Comparison of ENCODE assay signal across 8 cellular contexts in the genomic region with DNA sequence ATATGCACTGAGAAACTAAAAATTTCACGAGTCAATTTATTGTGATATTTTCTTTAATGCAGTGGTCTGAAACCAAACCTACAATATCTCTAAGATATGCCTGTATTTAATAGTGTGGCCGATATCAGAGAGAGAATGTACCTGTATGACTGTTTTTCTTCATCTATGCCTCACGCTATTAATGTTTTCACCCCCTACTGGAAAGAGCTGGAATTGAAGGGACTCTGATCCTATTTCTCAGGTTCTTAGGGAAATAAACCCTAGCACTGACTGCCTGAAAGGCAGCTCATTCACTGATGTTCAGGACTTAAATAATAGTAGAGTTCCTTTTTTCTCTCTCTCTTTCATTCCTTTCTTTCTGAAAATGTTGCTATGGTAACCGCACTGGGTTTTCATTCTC.
DNase-seq lines count a peak whose midpoint lies in the region; ATAC-seq and TF ChIP-seq lines count a peak whose summit lies in the region.

No MANE protein-coding gene starts in this region.

- H3K27ac ChIP-seq in AG04450 (ENCODE audit: low read depth, low read length) = no peak overlapping the region

- peak; percentile 58 for ATAC-seq in GM19467 (IDR thresholded peaks at IDR 0.05; ENCODE audit: unreplicated experiment)
- no peak for ATAC-seq in HG03439 (IDR thresholded peaks at IDR 0.05; ENCODE audit: unreplicated experiment)
- no peak for ATAC-seq in HG03108 (IDR thresholded peaks at IDR 0.05; ENCODE audit: unreplicated experiment)

- no peak for DNase-seq in AG04450 (ENCODE audit: low read depth, low spot score)
- DNase-seq in LHCN-M2 (ENCODE audit: low read depth) = peak; percentile 5
- peak; percentile 48 for DNase-seq in epithelial cell of esophagus (ENCODE audit: low read depth)
- no peak for DNase-seq in stimulated activated CD4-positive, alpha-beta T cell treated with anti-CD3 and anti-CD28 coated beads, Interleukin-4, amount 100 ng/mL, for 1 hour
- no peak for DNase-seq in cerebellar nuclear complex (lab: John Stamatoyannopoulos, UW)

- POLR2A ChIA-PET in AG04450 (lab: Yijun Ruan, JAX) = no interaction called here

- TF ChIP-seq CTCF in AG04450 (IDR thresholded peaks at IDR 0.05; ENCODE audit: low read depth, low read length) = peak; percentile 28; the same call in 1 of the 2 replicates
- peak; percentile 45 for TF ChIP-seq CTCF in epithelial cell of esophagus (IDR thresholded peaks at IDR 0.05; ENCODE audit: insufficient read depth, low read depth, low read length, missing control alignments)

- CTCF ChIA-PET in AG04450 (lab: Charles Lee) = no interaction called here

- H3K4me3 ChIP-seq in AG04450 (ENCODE audit: low read depth, low read length) = no peak overlapping the region
- H3K4me3 ChIP-seq in epithelial cell of esophagus (ENCODE audit: low read length) = no peak overlapping the region

- no peaks in the 10 kb centered on the region for H3K9me3 ChIP-seq in AG04450 (ENCODE audit: control insufficient read depth, insufficient read depth, low read length)

- no peaks in the 10 kb centered on the region for H3K27me3 ChIP-seq in AG04450 (ENCODE audit: control insufficient read depth, insufficient read depth, low read length)

Comparison
In these comparisons a context has a peak if more than half of its experiments do, and no peak if none do; other contexts are left out.
1. DNase-seq: peak in LHCN-M2 (single experiment) and epithelial cell of esophagus (single experiment); none in AG04450 (single experiment), stimulated activated CD4-positive, alpha-beta T cell treated with anti-CD3 and anti-CD28 coated beads, Interleukin-4, amount 100 ng/mL, for 1 hour (single experiment) and cerebellar nuclear complex (0 of 2).